In the genomic region with DNA sequence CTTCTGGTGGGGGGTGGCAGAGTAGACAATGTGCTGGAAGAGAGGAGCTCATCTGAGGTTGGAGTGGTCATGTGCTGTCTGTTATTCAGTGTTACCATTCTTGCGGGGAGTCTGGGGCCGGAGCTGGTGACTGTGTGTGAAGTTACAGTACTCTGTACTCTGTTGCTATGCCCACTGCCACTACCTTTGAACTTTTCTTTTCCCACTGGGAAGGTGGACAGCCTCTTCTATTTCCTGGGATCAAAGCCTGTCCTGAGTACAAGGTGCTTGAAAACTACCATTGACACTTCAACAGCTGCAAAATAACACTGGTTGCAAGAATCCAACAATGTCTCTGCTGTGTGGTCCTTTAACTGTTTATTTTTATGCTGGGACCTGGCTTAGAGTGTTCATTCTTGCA, we compare ENCODE assay signal across 1 cellular context.
TF ChIP-seq lines count a peak whose summit lies in the region.

No MANE protein-coding gene starts in this region.

TF ChIP-seq in HepG2, 621 proteins besides CTCF, POLR2A, EP300 and RAD21 (continued from another document and continues in another):
- TF ChIP-seq, protein P1, sequence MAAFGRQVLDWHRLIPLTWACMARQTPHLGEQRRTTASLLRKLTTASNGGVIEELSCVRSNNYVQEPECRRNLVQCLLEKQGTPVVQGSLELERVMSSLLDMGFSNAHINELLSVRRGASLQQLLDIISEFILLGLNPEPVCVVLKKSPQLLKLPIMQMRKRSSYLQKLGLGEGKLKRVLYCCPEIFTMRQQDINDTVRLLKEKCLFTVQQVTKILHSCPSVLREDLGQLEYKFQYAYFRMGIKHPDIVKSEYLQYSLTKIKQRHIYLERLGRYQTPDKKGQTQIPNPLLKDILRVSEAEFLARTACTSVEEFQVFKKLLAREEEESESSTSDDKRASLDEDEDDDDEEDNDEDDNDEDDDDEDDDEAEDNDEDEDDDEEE (CRISPR knock-in tag; IDR thresholded peaks at IDR 0.05) = no peak
- TF ChIP-seq, protein P2, sequence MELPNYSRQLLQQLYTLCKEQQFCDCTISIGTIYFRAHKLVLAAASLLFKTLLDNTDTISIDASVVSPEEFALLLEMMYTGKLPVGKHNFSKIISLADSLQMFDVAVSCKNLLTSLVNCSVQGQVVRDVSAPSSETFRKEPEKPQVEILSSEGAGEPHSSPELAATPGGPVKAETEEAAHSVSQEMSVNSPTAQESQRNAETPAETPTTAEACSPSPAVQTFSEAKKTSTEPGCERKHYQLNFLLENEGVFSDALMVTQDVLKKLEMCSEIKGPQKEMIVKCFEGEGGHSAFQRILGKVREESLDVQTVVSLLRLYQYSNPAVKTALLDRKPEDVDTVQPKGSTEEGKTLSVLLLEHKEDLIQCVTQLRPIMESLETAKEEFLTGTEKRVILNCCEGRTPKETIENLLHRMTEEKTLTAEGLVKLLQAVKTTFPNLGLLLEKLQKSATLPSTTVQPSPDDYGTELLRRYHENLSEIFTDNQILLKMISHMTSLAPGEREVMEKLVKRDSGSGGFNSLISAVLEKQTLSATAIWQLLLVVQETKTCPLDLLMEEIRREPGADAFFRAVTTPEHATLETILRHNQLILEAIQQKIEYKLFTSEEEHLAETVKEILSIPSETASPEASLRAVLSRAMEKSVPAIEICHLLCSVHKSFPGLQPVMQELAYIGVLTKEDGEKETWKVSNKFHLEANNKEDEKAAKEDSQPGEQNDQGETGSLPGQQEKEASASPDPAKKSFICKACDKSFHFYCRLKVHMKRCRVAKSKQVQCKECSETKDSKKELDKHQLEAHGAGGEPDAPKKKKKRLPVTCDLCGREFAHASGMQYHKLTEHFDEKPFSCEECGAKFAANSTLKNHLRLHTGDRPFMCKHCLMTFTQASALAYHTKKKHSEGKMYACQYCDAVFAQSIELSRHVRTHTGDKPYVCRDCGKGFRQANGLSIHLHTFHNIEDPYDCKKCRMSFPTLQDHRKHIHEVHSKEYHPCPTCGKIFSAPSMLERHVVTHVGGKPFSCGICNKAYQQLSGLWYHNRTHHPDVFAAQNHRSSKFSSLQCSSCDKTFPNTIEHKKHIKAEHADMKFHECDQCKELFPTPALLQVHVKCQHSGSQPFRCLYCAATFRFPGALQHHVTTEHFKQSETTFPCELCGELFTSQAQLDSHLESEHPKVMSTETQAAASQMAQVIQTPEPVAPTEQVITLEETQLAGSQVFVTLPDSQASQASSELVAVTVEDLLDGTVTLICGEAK (IDR thresholded peaks at IDR 0.05) = no peak
- TF ChIP-seq, protein P2 (CRISPR knock-in tag; IDR thresholded peaks at IDR 0.05) = peak; percentile 34; the same call in 1 of the 2 replicates
- TF ChIP-seq, protein P3, sequence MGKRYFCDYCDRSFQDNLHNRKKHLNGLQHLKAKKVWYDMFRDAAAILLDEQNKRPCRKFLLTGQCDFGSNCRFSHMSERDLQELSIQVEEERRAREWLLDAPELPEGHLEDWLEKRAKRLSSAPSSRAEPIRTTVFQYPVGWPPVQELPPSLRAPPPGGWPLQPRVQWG (CRISPR knock-in tag; IDR thresholded peaks at IDR 0.05; ENCODE audit: borderline replicate concordance, low read depth) = no peak
- no peak for TF ChIP-seq AGO1 (IDR thresholded peaks at IDR 0.05; ENCODE audit: low read depth, low read length, poor library complexity, severe bottlenecking)
- TF ChIP-seq ZSCAN29 (CRISPR knock-in tag; conservative IDR thresholded peaks at IDR 0.05) = no peak
- no peak for TF ChIP-seq ZNF766 (CRISPR knock-in tag; IDR thresholded peaks at IDR 0.05; ENCODE audit: borderline replicate concordance)
- TF ChIP-seq SKI (IDR thresholded peaks at IDR 0.05; ENCODE audit: partially characterized antibody) = peak; percentile 79
- TF ChIP-seq ASH2L (IDR thresholded peaks at IDR 0.05; ENCODE audit: insufficient read length, low read depth, low read length) = peak; percentile 29
- TF ChIP-seq, protein P4, sequence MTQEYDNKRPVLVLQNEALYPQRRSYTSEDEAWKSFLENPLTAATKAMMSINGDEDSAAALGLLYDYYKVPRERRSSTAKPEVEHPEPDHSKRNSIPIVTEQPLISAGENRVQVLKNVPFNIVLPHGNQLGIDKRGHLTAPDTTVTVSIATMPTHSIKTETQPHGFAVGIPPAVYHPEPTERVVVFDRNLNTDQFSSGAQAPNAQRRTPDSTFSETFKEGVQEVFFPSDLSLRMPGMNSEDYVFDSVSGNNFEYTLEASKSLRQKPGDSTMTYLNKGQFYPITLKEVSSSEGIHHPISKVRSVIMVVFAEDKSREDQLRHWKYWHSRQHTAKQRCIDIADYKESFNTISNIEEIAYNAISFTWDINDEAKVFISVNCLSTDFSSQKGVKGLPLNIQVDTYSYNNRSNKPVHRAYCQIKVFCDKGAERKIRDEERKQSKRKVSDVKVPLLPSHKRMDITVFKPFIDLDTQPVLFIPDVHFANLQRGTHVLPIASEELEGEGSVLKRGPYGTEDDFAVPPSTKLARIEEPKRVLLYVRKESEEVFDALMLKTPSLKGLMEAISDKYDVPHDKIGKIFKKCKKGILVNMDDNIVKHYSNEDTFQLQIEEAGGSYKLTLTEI (CRISPR knock-in tag; conservative IDR thresholded peaks at IDR 0.05) = no peak
- TF ChIP-seq REL (CRISPR knock-in tag; conservative IDR thresholded peaks at IDR 0.05) = no peak
- TF ChIP-seq NKX3-1 (CRISPR knock-in tag; IDR thresholded peaks at IDR 0.05) = no peak
- no peak for TF ChIP-seq ZNF850 (CRISPR knock-in tag; conservative IDR thresholded peaks at IDR 0.05)
- no peak for TF ChIP-seq ZFP90 (CRISPR knock-in tag; IDR thresholded peaks at IDR 0.05; ENCODE audit: borderline replicate concordance)
- TF ChIP-seq PHF20 (CRISPR knock-in tag; IDR thresholded peaks at IDR 0.05) = no peak
- TF ChIP-seq TP53 (CRISPR knock-in tag; conservative IDR thresholded peaks at IDR 0.05) = no peak
- TF ChIP-seq GPN1 (CRISPR knock-in tag; IDR thresholded peaks at IDR 0.05; ENCODE audit: borderline replicate concordance) = no peak
- TF ChIP-seq, protein P5, sequence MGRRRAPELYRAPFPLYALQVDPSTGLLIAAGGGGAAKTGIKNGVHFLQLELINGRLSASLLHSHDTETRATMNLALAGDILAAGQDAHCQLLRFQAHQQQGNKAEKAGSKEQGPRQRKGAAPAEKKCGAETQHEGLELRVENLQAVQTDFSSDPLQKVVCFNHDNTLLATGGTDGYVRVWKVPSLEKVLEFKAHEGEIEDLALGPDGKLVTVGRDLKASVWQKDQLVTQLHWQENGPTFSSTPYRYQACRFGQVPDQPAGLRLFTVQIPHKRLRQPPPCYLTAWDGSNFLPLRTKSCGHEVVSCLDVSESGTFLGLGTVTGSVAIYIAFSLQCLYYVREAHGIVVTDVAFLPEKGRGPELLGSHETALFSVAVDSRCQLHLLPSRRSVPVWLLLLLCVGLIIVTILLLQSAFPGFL (CRISPR knock-in tag; IDR thresholded peaks at IDR 0.05) = no peak
- TF ChIP-seq ZNF446 (CRISPR knock-in tag; IDR thresholded peaks at IDR 0.05) = no peak
- TF ChIP-seq GATAD2A (CRISPR knock-in tag; IDR thresholded peaks at IDR 0.05) = peak; percentile 24; the same call in 1 of the 2 replicates
- TF ChIP-seq GZF1 (CRISPR knock-in tag; IDR thresholded peaks at IDR 0.05) = no peak
- TF ChIP-seq KDM2A (CRISPR knock-in tag; IDR thresholded peaks at IDR 0.05; ENCODE audit: borderline replicate concordance, low read depth) = no peak
- 0 out of 2 replicates have a peak, but pooled peaks have one; percentile 20 for TF ChIP-seq ZSCAN21 (CRISPR knock-in tag; IDR thresholded peaks at IDR 0.05; ENCODE audit: borderline replicate concordance)
- no peak for TF ChIP-seq CREB1 (IDR thresholded peaks at IDR 0.05)
- peak; percentile 41; the same call in 1 of the 2 replicates for TF ChIP-seq CREB1 (CRISPR knock-in tag; IDR thresholded peaks at IDR 0.05)
- peak; percentile 71; the same call in 1 of the 2 replicates for TF ChIP-seq EHMT2 (IDR thresholded peaks at IDR 0.05; ENCODE audit: borderline replicate concordance, low read depth, low read length)
- TF ChIP-seq AKAP8 (CRISPR knock-in tag; IDR thresholded peaks at IDR 0.05) = no peak
- TF ChIP-seq MBNL3 (CRISPR knock-in tag; conservative IDR thresholded peaks at IDR 0.05) = no peak
- TF ChIP-seq MEIS2 (CRISPR knock-in tag; IDR thresholded peaks at IDR 0.05) = 0 out of 2 replicates have a peak, but pooled peaks have one; percentile 30
- TF ChIP-seq, protein P6, sequence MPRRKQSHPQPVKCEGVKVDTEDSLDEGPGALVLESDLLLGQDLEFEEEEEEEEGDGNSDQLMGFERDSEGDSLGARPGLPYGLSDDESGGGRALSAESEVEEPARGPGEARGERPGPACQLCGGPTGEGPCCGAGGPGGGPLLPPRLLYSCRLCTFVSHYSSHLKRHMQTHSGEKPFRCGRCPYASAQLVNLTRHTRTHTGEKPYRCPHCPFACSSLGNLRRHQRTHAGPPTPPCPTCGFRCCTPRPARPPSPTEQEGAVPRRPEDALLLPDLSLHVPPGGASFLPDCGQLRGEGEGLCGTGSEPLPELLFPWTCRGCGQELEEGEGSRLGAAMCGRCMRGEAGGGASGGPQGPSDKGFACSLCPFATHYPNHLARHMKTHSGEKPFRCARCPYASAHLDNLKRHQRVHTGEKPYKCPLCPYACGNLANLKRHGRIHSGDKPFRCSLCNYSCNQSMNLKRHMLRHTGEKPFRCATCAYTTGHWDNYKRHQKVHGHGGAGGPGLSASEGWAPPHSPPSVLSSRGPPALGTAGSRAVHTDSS (CRISPR knock-in tag; conservative IDR thresholded peaks at IDR 0.05) = no peak
- TF ChIP-seq ETV5 (CRISPR knock-in tag; IDR thresholded peaks at IDR 0.05; ENCODE audit: borderline replicate concordance) = peak; percentile 76; the same call in 1 of the 2 replicates
- TF ChIP-seq, protein P7, sequence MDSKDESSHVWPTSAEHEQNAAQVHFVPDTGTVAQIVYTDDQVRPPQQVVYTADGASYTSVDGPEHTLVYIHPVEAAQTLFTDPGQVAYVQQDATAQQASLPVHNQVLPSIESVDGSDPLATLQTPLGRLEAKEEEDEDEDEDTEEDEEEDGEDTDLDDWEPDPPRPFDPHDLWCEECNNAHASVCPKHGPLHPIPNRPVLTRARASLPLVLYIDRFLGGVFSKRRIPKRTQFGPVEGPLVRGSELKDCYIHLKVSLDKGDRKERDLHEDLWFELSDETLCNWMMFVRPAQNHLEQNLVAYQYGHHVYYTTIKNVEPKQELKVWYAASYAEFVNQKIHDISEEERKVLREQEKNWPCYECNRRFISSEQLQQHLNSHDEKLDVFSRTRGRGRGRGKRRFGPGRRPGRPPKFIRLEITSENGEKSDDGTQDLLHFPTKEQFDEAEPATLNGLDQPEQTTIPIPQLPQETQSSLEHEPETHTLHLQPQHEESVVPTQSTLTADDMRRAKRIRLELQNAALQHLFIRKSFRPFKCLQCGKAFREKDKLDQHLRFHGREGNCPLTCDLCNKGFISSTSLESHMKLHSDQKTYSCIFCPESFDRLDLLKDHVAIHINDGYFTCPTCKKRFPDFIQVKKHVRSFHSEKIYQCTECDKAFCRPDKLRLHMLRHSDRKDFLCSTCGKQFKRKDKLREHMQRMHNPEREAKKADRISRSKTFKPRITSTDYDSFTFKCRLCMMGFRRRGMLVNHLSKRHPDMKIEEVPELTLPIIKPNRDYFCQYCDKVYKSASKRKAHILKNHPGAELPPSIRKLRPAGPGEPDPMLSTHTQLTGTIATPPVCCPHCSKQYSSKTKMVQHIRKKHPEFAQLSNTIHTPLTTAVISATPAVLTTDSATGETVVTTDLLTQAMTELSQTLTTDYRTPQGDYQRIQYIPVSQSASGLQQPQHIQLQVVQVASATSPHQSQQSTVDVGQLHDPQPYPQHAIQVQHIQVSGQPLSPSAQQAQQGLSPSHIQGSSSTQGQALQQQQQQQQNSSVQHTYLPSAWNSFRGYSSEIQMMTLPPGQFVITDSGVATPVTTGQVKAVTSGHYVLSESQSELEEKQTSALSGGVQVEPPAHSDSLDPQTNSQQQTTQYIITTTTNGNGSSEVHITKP (CRISPR knock-in tag; IDR thresholded peaks at IDR 0.05; ENCODE audit: low read depth) = no peak
- no peak for TF ChIP-seq PAF1 (CRISPR knock-in tag; IDR thresholded peaks at IDR 0.05)
- peak; percentile 47; the same call in 1 of the 2 replicates for TF ChIP-seq SOX13 (IDR thresholded peaks at IDR 0.05)
- peak in 1 of 2 experiments; percentile 77; a peak in 2 of 4 replicates for TF ChIP-seq SOX13 (CRISPR knock-in tag; conservative IDR thresholded peaks at IDR 0.05 in 1 of 2, IDR thresholded peaks at IDR 0.05 in 1 of 2)
- no peak for TF ChIP-seq SRF (IDR thresholded peaks at IDR 0.05; ENCODE audit: low read depth, low read length)
- no peak for TF ChIP-seq ZNF30 (CRISPR knock-in tag; IDR thresholded peaks at IDR 0.05)
- peak; percentile 58; the same call in 1 of the 2 replicates for TF ChIP-seq ZNF564 (CRISPR knock-in tag; IDR thresholded peaks at IDR 0.05)
- TF ChIP-seq REXO4 (CRISPR knock-in tag; IDR thresholded peaks at IDR 0.05; ENCODE audit: borderline replicate concordance) = no peak
- TF ChIP-seq ZNF777 (CRISPR knock-in tag; IDR thresholded peaks at IDR 0.05) = no peak
- 0 out of 2 replicates have a peak, but pooled peaks have one; percentile 38 for TF ChIP-seq ZNF124 (CRISPR knock-in tag; IDR thresholded peaks at IDR 0.05)
- TF ChIP-seq ZNF292 (CRISPR knock-in tag; IDR thresholded peaks at IDR 0.05; ENCODE audit: borderline replicate concordance, low read depth) = peak; percentile 93; the same call in 1 of the 2 replicates
